ENCODE assay signal across 24 cellular contexts in the genomic region with DNA sequence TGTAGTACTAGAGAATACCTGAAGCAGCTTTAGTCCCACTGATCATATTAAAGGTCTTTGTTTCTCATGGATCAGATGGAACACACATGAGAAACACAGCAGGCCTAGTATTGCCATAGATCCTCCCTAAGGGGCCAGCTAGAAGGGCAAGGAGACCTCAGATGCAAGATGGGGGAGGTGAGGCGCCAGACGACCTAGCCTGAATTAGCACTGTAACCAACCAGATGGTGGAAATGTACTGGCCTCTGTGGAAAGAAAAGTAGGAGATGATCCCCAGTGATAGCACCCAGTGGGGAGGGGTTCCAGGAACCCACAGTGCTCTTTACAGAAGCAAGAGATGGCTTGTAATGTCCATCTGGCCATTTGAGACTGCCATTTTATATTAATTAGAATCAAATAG.
A peak's percentile ranks its signal among the peaks of the same experiment; 100 is the strongest.
DNase-seq lines count a peak whose midpoint lies in the region; ATAC-seq, FAIRE-seq and TF ChIP-seq lines count a peak whose summit lies in the region.
"Had no signal": no experiment of that assay in that cellular context is flagged by ENCODE, and none has a peak within 500 bp of the region (broad histone marks: within the 10 kb centered on the region; RNA-seq: fewer than 3 reads in every experiment).

No MANE protein-coding gene starts in this region.

- H3K27me3 ChIP-seq in small intestine (ENCODE audit: control insufficient read depth in 2 of 2, insufficient read depth in 2 of 2, low read length in 2 of 2): no peaks in the 10 kb centered on the region
- H3K27me3 ChIP-seq: BLaER1 had no signal

- H3K27ac ChIP-seq in small intestine (ENCODE audit: low read depth in 1 of 2, low read length in 1 of 2): no peak overlapping the region
- H3K27ac ChIP-seq: 22Rv1, BLaER1, C4-2B had no signal

- no peaks in the 10 kb centered on the region for H3K36me3 ChIP-seq in small intestine (ENCODE audit: control insufficient read depth in 2 of 2, insufficient read depth in 2 of 2, low read length in 2 of 2)
- H3K36me3 ChIP-seq: BLaER1 had no signal

- H3K4me1 Mint-ChIP-seq in glutamatergic neuron (ENCODE audit: low read depth, unreplicated experiment): peaks cover 51% of the 10 kb centered on the region
- H3K4me1 Mint-ChIP-seq: B cell; CD4-positive, CD25-positive, alpha-beta regulatory T cell had no signal

- no peak overlapping the region for H3K4me3 ChIP-seq in small intestine (ENCODE audit: low read depth in 1 of 2, low read length in 2 of 2)
- H3K4me3 ChIP-seq: BLaER1, GM23338 had no signal

- FAIRE-seq in small intestine (lab: Jason Lieb, UNC): no peak
- FAIRE-seq: A204.1, GM12891, GM18507 had no signal

- no peaks in the 10 kb centered on the region for H3K4me1 ChIP-seq in small intestine (ENCODE audit: control insufficient read depth in 2 of 2, insufficient read depth in 1 of 2, low read depth in 1 of 2, low read length in 1 of 2)
- H3K4me1 ChIP-seq: BLaER1, Caco-2 had no signal

- H3K9me3 Mint-ChIP-seq in glutamatergic neuron (ENCODE audit: unreplicated experiment): peaks cover 8% of the 10 kb centered on the region
- H3K9me3 Mint-ChIP-seq: GM23338, H9 had no signal

- H3K4me3 Mint-ChIP-seq in glutamatergic neuron (ENCODE audit: unreplicated experiment): no peak overlapping the region
- H3K4me3 Mint-ChIP-seq: B cell; CD4-positive, CD25-positive, alpha-beta regulatory T cell; CD8-positive, alpha-beta T cell; GM23338; H9 had no signal

- peak overlapping the region; percentile 79 for H3K27ac Mint-ChIP-seq in glutamatergic neuron (ENCODE audit: unreplicated experiment)
- H3K27ac Mint-ChIP-seq: B cell; CD4-positive, CD25-positive, alpha-beta regulatory T cell; CD8-positive, alpha-beta T cell; GM23338; H9 had no signal

- WGBS in small intestine, 3 donors: 90 to 100% (median 91%) methylated on average over 2 of the region's 2 CpGs

- no peaks in the 10 kb centered on the region for H3K9me3 ChIP-seq in small intestine (ENCODE audit: control insufficient read depth, low read depth)
- H3K9me3 ChIP-seq: BLaER1, Caco-2 had no signal

- ATAC-seq in HG03432 (IDR thresholded peaks at IDR 0.05; ENCODE audit: unreplicated experiment): no peak
- ATAC-seq: CD8-positive, alpha-beta T cell; GM23338; HCT116 had no signal

- no peak for TF ChIP-seq CTCF in glutamatergic neuron (IDR thresholded peaks at IDR 0.05; ENCODE audit: partially characterized antibody, unreplicated experiment)

- H3K27me3 Mint-ChIP-seq in glutamatergic neuron (ENCODE audit: unreplicated experiment): peaks cover 2% of the 10 kb centered on the region
- H3K27me3 Mint-ChIP-seq: B cell; CD4-positive, CD25-positive, alpha-beta regulatory T cell had no signal

- DNase-seq in DMS 273 (lab: John Stamatoyannopoulos, UW; ENCODE audit: unreplicated experiment) (peak; percentile 27), DMS 273 treated with DMSO at 0.1 percent for 48 hours (lab: John Stamatoyannopoulos, UW) (no peak), NCI-H82 treated with DMSO at 0.1 percent for 48 hours (lab: John Stamatoyannopoulos, UW; ENCODE audit: unreplicated experiment) (peak; percentile 31), glutamatergic neuron (peak; percentile 17), small intestine (peak; percentile 0), NCI-H526 treated with DMSO at 0.1 percent for 48 hours (lab: John Stamatoyannopoulos, UW) (no peak)
- no peak for DNase-seq in activated CD4-positive, alpha-beta T cell treated with anti-CD3 and anti-CD28 coated beads for 4 hours
- DNase-seq: Caco-2; CD4-positive, CD25-positive, alpha-beta regulatory T cell; CD8-positive, alpha-beta T cell; DMS53; DMS79 treated with DMSO at 0.1 percent for 48 hours; GF-D8; H9 had no signal

- no peaks in the 10 kb centered on the region for H3K36me3 Mint-ChIP-seq in glutamatergic neuron (ENCODE audit: unreplicated experiment)
- H3K36me3 Mint-ChIP-seq: CD4-positive, CD25-positive, alpha-beta regulatory T cell; CD8-positive, alpha-beta T cell had no signal

Comparison
In these comparisons a context has a peak if more than half of its experiments do, and no peak if none do; other contexts are left out.
1. DNase-seq: peak in DMS 273 (single experiment), NCI-H82 treated with DMSO at 0.1 percent for 48 hours (single experiment), glutamatergic neuron (single experiment) and small intestine (single experiment); none in DMS 273 treated with DMSO at 0.1 percent for 48 hours (single experiment), activated CD4-positive, alpha-beta T cell treated with anti-CD3 and anti-CD28 coated beads for 4 hours (0 of 2) and NCI-H526 treated with DMSO at 0.1 percent for 48 hours (single experiment).